Comparison of ENCODE assay signal across 9 cellular contexts in the genomic region with DNA sequence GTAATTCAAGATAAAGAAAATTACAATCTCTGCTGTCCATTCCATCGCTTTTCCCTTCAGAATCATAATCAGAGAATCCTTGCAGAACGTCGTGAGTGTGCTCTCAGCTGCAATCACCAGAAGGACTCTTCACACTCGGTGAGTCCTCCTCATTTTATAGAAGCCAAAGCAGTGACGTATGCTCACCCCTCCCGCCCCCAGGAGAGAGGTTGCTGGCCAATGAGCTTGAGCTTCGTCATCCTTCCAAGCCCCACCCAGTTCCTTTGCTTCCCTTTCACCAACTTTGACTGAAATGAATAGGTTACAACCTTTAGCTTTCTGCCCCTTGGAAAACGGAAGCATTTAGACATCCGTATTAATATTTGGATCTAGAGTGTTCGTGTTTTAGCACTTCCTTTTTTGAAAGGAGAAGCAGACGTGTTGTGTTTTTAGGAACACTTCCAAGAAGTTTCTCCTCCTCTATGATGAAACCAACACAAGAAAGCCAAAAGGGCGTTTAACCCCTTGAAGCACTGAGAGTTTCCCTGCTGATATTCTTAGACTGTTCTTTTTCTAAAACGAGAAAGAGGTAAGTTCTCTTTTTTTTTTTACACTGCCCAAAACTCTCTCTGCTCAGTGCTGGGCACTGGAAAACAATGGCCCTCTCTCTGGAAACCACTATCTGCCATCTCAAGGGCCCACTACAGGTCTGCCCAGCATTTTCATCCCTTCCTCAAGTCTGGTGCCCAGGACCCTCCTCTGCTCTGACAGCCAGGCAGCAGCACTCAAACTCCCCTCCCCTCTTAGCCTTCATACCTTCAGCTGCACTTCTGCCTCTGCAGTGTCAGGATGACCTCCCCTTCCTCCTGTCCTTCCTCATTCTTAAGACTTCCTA. TPM values are rescaled to one million over a fixed set of nuclear protein-coding genes. Genes with fewer than 3 reads are reported as not detected.
DNase-seq lines count a peak whose midpoint lies in the region; ATAC-seq and TF ChIP-seq lines count a peak whose summit lies in the region.
"Had no signal": no experiment of that assay in that cellular context is flagged by ENCODE, and none has a peak within 500 bp of the region (broad histone marks: within the 10 kb centered on the region; RNA-seq: fewer than 3 reads in every experiment).

No MANE protein-coding gene starts in this region.

- H3K27ac Mint-ChIP-seq in activated T-helper 2 cell treated with anti-CD3 and anti-CD28 coated beads, Interferon-gamma antibody, Interleukin-2, Interleukin-4, amounts not matched to agents 10 μg/mL and 5 μg/mL and 100 μg/mL, durations not matched to agents 14 hours and 24 hours and 36 hours = peak overlapping the region; percentile 79

- peak overlapping the region; percentile 86 for H3K4me3 Mint-ChIP-seq in activated T-helper 2 cell treated with anti-CD3 and anti-CD28 coated beads, Interferon-gamma antibody, Interleukin-2, Interleukin-4, amounts not matched to agents 10 μg/mL and 5 μg/mL and 100 μg/mL, durations not matched to agents 14 hours and 24 hours and 36 hours (ENCODE audit: low read depth)
- H3K4me3 Mint-ChIP-seq: neural crest cell had no signal

- H3K36me3 Mint-ChIP-seq in activated T-helper 2 cell treated with anti-CD3 and anti-CD28 coated beads, Interferon-gamma antibody, Interleukin-2, Interleukin-4, amounts not matched to agents 10 μg/mL and 5 μg/mL and 100 μg/mL, durations not matched to agents 14 hours and 24 hours and 36 hours (ENCODE audit: low read depth) = peaks cover 36% of the 10 kb centered on the region

- intact Hi-C loops in activated T-helper 2 cell treated with anti-CD3 and anti-CD28 coated beads, Interferon-gamma antibody, Interleukin-2, Interleukin-4, amounts not matched to agents 10 μg/mL and 5 μg/mL and 100 μg/mL, durations not matched to agents 14 hours and 24 hours and 36 hours (cut with micrococcal nuclease) = loop anchor here (1.0 to 5.0 kb wide), 3 partner anchors 9 to 269 kb away; partner anchors contain the start of gene HNRNPUL1

- H3K27me3 Mint-ChIP-seq in activated T-helper 2 cell treated with anti-CD3 and anti-CD28 coated beads, Interferon-gamma antibody, Interleukin-2, Interleukin-4, amounts not matched to agents 10 μg/mL and 5 μg/mL and 100 μg/mL, durations not matched to agents 14 hours and 24 hours and 36 hours (ENCODE audit: low read depth) = peaks cover 6% of the 10 kb centered on the region

- ATAC-seq in GM19324 (IDR thresholded peaks at IDR 0.05; ENCODE audit: low FRiP score, unreplicated experiment) = peak; percentile 47
- ATAC-seq in HG02763 (IDR thresholded peaks at IDR 0.05; ENCODE audit: unreplicated experiment) = no peak
- no peak for ATAC-seq in GM21619 (IDR thresholded peaks at IDR 0.05; ENCODE audit: unreplicated experiment)

- DNase-seq in ACHN (peak; percentile 65), glomerular endothelial cell (ENCODE audit: extremely low read depth, low read depth, low spot score) (peak; percentile 99)
- DNase-seq in activated T-helper 2 cell treated with anti-CD3 and anti-CD28 coated beads, Interferon-gamma antibody, Interleukin-2, Interleukin-4, amounts not matched to agents 10 μg/mL and 5 μg/mL and 100 μg/mL, durations not matched to agents 14 hours and 24 hours and 36 hours (ENCODE audit: low spot score) = peak; percentile 84
- peak; percentile 63 for DNase-seq in stimulated activated CD4-positive, alpha-beta T cell treated with anti-CD3 and anti-CD28 coated beads, Interleukin-12 subunit alpha, Interleukin-12 subunit beta, amount 100 ng/mL, for 4 hours

- in situ Hi-C loops in ACHN (cut with HindIII; ENCODE audit: low pct_ligation_motif_present, low pct_unique_long_range_greater_than_20kb, low sequenced_read_pairs) = no loop called here

- H3K4me1 Mint-ChIP-seq in activated T-helper 2 cell treated with anti-CD3 and anti-CD28 coated beads, Interferon-gamma antibody, Interleukin-2, Interleukin-4, amounts not matched to agents 10 μg/mL and 5 μg/mL and 100 μg/mL, durations not matched to agents 14 hours and 24 hours and 36 hours (ENCODE audit: low read depth) = peaks cover 64% of the 10 kb centered on the region

- peaks cover 35% of the 10 kb centered on the region for H3K9me3 Mint-ChIP-seq in activated T-helper 2 cell treated with anti-CD3 and anti-CD28 coated beads, Interferon-gamma antibody, Interleukin-2, Interleukin-4, amounts not matched to agents 10 μg/mL and 5 μg/mL and 100 μg/mL, durations not matched to agents 14 hours and 24 hours and 36 hours

TF ChIP-seq in PFSK-1, 5 proteins besides CTCF, POLR2A, EP300 and RAD21:
- TF ChIP-seq REST (IDR thresholded peaks at IDR 0.05; ENCODE audit: insufficient read depth in 1 of 2, low read depth in 2 of 2, low read length in 2 of 2) (no peak), TAF1 (IDR thresholded peaks at IDR 0.05; ENCODE audit: borderline replicate concordance, insufficient read depth, low read length) (peak; percentile 1; the same call in 1 of the 2 replicates)

RNA-seq across cellular contexts. Expression of gene CEACAM21, which starts 44.3 kb away (rescaled TPM):
- not detected for polyA plus RNA-seq in PFSK-1 (2012; ENCODE audit: insufficient read length, low read depth)
- 16.6 and 19.4 TPM in 2 replicates for total RNA-seq in activated T-helper 2 cell treated with anti-CD3 and anti-CD28 coated beads, Interferon-gamma antibody, Interleukin-2, Interleukin-4, amounts not matched to agents 10 μg/mL and 5 μg/mL and 100 μg/mL, durations not matched to agents 14 hours and 24 hours and 36 hours
- total RNA-seq in glomerular endothelial cell = 8.8 and 9.7 TPM in 2 replicates
